9 cellular contexts compared by ENCODE assay signal in genomic region chr3:185176756-185177359, GRCh38. TPM values are rescaled to one million over a fixed set of nuclear protein-coding genes. Genes with fewer than 3 reads are reported as not detected.
DNase-seq lines count a peak whose midpoint lies in the region; ATAC-seq and TF ChIP-seq lines count a peak whose summit lies in the region.
"Had no signal": no experiment of that assay in that cellular context is flagged by ENCODE, and none has a peak within 500 bp of the region (broad histone marks: within the 10 kb centered on the region; RNA-seq: fewer than 3 reads in every experiment).

No MANE protein-coding gene starts in this region.

- no peak for TF ChIP-seq POLR2A in esophagus squamous epithelium (IDR thresholded peaks at IDR 0.05)

- H3K4me3 Mint-ChIP-seq in osteocyte (ENCODE audit: unreplicated experiment), result no peak overlapping the region
- H3K4me3 Mint-ChIP-seq: activated naive CD8-positive, alpha-beta T cell had no signal

- H3K9me3 ChIP-seq in SK-N-MC (ENCODE audit: low read depth, low read length) (no peaks in the 10 kb centered on the region), esophagus squamous epithelium (no peaks in the 10 kb centered on the region)

- no peaks in the 10 kb centered on the region for H3K4me1 ChIP-seq in esophagus squamous epithelium

- peaks cover 4% of the 10 kb centered on the region for H3K27me3 Mint-ChIP-seq in osteocyte (ENCODE audit: unreplicated experiment)

- no peaks in the 10 kb centered on the region for H3K9me3 Mint-ChIP-seq in osteocyte (ENCODE audit: unreplicated experiment)

- peaks cover 14% of the 10 kb centered on the region for H3K4me1 Mint-ChIP-seq in osteocyte (ENCODE audit: unreplicated experiment)

- intact Hi-C loops in esophagus squamous epithelium (cut with DNase I), result no loop called here

- DNase-seq in NCI-H748 (lab: John Stamatoyannopoulos, UW; ENCODE audit: unreplicated experiment), result peak; percentile 24
- no peak for DNase-seq in NCI-H748 treated with DMSO at 0.1 percent for 48 hours (lab: John Stamatoyannopoulos, UW)
- peak; percentile 73 for DNase-seq in SK-N-MC (ENCODE audit: low read depth, low spot score)
- DNase-seq in esophagus squamous epithelium (lab: John Stamatoyannopoulos, UW), result no peak
- DNase-seq in osteocyte (ENCODE audit: extremely low spot score, unreplicated experiment), result peak; percentile 70
- no peak for DNase-seq in H4 (ENCODE audit: low spot score)

- H3K9ac ChIP-seq in SK-N-MC (ENCODE audit: insufficient read length), result no peak overlapping the region

- H3K36me3 ChIP-seq in SK-N-MC (ENCODE audit: insufficient read depth, low read length), result no peaks in the 10 kb centered on the region
- H3K36me3 ChIP-seq in esophagus squamous epithelium, result no peaks in the 10 kb centered on the region

- TF ChIP-seq CTCF in LNCAP (IDR thresholded peaks at IDR 0.05), result peak; percentile 75
- TF ChIP-seq CTCF in esophagus squamous epithelium (IDR thresholded peaks at IDR 0.05), result peak; percentile 39 to 69 (median 66)
- peak; percentile 77 for TF ChIP-seq CTCF in osteocyte (IDR thresholded peaks at IDR 0.05)

- no peak overlapping the region for H3K27ac Mint-ChIP-seq in osteocyte (ENCODE audit: unreplicated experiment)
- H3K27ac Mint-ChIP-seq: activated naive CD8-positive, alpha-beta T cell had no signal

- H3K36me3 Mint-ChIP-seq in osteocyte (ENCODE audit: unreplicated experiment), result no peaks in the 10 kb centered on the region
- H3K36me3 Mint-ChIP-seq: activated naive CD8-positive, alpha-beta T cell had no signal

- H3K4me3 ChIP-seq in SK-N-MC, result peak overlapping the region; percentile 55
- no peak overlapping the region for H3K4me3 ChIP-seq in esophagus squamous epithelium

- 19 to 21% methylated on average over 10 of the region's 10 CpGs for whole genome bisulfite sequencing in esophagus squamous epithelium, 2 donors

- no peak for ATAC-seq in GM21825 (IDR thresholded peaks at IDR 0.05; ENCODE audit: unreplicated experiment)

- H3K27ac ChIP-seq in SK-N-MC, result peak overlapping the region; percentile 84
- no peak overlapping the region for H3K27ac ChIP-seq in esophagus squamous epithelium

- H3K27me3 ChIP-seq in esophagus squamous epithelium, result peaks cover 0 to 3% (median 0%) of the 10 kb centered on the region in 4 donors

RNA-seq across cellular contexts. Expression of gene C3orf70, which starts 24.0 kb away (rescaled TPM):
- 1 to 10 TPM in 2 of 4 donors, under 1 TPM in 2; 0.57 to 8.6 (median 1.3) TPM for total RNA-seq in esophagus squamous epithelium
- total RNA-seq in osteocyte, result 4.8 and 5.0 TPM in 2 replicates
- 1.3 and 2.8 TPM in 2 replicates for total RNA-seq in H4 (2014; rRNA removed; shearing (Covaris generic))

Comparison
In these comparisons a context has a peak if more than half of its experiments do, and no peak if none do; other contexts are left out.
1. DNase-seq: peak in NCI-H748 (single experiment), SK-N-MC (single experiment) and osteocyte (single experiment); none in NCI-H748 treated with DMSO at 0.1 percent for 48 hours (single experiment), esophagus squamous epithelium (single experiment) and H4 (single experiment).
2. Peak in every context shown above with its lines, with median percentiles within 50 percentile points of each other: CTCF ChIP-seq.